ENCODE assay signal across 10 cellular contexts in the genomic region with DNA sequence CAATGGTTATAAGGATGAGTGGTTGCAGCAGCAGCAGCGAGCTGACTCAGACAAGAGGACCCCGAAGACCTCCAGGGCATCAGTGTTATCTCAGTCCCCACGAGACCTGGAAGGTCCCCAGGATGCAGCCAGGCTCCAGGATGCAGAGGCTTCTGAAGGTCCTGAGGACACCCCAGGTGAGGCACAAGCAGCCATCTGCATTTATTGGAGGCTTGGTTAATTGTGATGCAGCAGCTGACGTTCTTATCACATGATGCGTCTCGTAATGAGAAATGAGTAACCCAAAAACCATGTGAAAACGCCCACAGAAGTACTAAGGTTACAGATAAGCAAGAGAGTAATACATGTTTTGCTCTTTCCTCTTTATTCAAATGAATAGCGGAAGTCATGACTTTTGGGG. TPM values are rescaled to one million over a fixed set of nuclear protein-coding genes. Genes with fewer than 3 reads are reported as not detected.
A peak's percentile ranks its signal among the peaks of the same experiment; 100 is the strongest.
DNase-seq lines count a peak whose midpoint lies in the region; ATAC-seq and TF ChIP-seq lines count a peak whose summit lies in the region.
"Had no signal": no experiment of that assay in that cellular context is flagged by ENCODE, and none has a peak within 500 bp of the region (broad histone marks: within the 10 kb centered on the region; RNA-seq: fewer than 3 reads in every experiment).

No MANE protein-coding gene starts in this region.

- no peaks in the 10 kb centered on the region for H3K27me3 ChIP-seq in IMR-90 (ENCODE audit: control insufficient read depth, insufficient read depth, low read length)
- H3K27me3 ChIP-seq: gastroesophageal sphincter had no signal

- TF ChIP-seq RAD21 in IMR-90 (IDR thresholded peaks at IDR 0.05; ENCODE audit: low read length), result no peak

- no peak overlapping the region for H4K91ac ChIP-seq in IMR-90 (ENCODE audit: insufficient read depth, low read depth, low read length)

- H3K18ac ChIP-seq in IMR-90 (ENCODE audit: low read depth, low read length), result no peak overlapping the region

- no peak overlapping the region for H2BK5ac ChIP-seq in IMR-90 (ENCODE audit: low read depth, low read length, poor library complexity, severe bottlenecking)

- H3K9me3 ChIP-seq in IMR-90 (ENCODE audit: control insufficient read depth, insufficient read depth, low read length), result no peaks in the 10 kb centered on the region

- intact Hi-C loops in IMR-90 (cut with micrococcal nuclease), result no loop called here

- peak overlapping the region; percentile 62; the same call in 1 of the 2 replicates for H3K14ac ChIP-seq in IMR-90 (replicated peaks; ENCODE audit: low read depth, low read length)

- H4K8ac ChIP-seq in IMR-90 (ENCODE audit: low read depth in 2 of 2, low read length in 2 of 2), result peak overlapping the region in 1 of 2 experiments; percentile 31; a peak in 1 of 4 replicates

- H3K9me1 ChIP-seq in IMR-90 (ENCODE audit: insufficient read depth, low read length), result peaks cover 3% of the 10 kb centered on the region; the same call in 1 of the 2 replicates

- peak; percentile 41 for DNase-seq in stimulated activated CD4-positive, alpha-beta T cell treated with anti-CD3 and anti-CD28 coated beads, Interleukin-4, amount 100 ng/mL, for 24 hours
- no peak for DNase-seq in stimulated activated CD4-positive, alpha-beta T cell treated with anti-CD3 and anti-CD28 coated beads, Interleukin-2, amount 100 ng/mL, for 24 hours
- DNase-seq in IMR-90 (peak; percentile 82), cardiac fibroblast (ENCODE audit: low read depth in 2 of 2) (peak; percentile 71 to 73), HuH-7 (ENCODE audit: low spot score) (no peak)
- no peak for DNase-seq in stimulated activated CD4-positive, alpha-beta T cell treated with anti-CD3 and anti-CD28 coated beads, Interleukin-15, amount 100 ng/mL, for 24 hours
- DNase-seq: H9 had no signal

- no TSS peak for BruUV-seq in IMR-90 (replicated peaks; lab: Mats Ljungman, UMichigan)

- POLR2A ChIA-PET in IMR-90 (lab: Charles Lee; ENCODE audit: unreplicated experiment), result no interaction called here

- H3K4me3 ChIP-seq in IMR-90 (ENCODE audit: insufficient read depth, low read depth, low read length), result no peak overlapping the region
- H3K4me3 ChIP-seq in cardiac fibroblast (replicated peaks in 1 of 2; ENCODE audit: low read depth in 2 of 2, low read length in 2 of 2), result no peak overlapping the region
- H3K4me3 ChIP-seq: gastroesophageal sphincter had no signal

- CTCF ChIA-PET in IMR-90 (lab: Yijun Ruan, JAX), result no interaction called here

- H3K4me1 ChIP-seq in IMR-90 (ENCODE audit: control insufficient read depth, insufficient read depth, low read length), result peaks cover 2% of the 10 kb centered on the region
- H3K4me1 ChIP-seq: gastroesophageal sphincter had no signal

- in situ Hi-C loops in IMR-90 (cut with MboI; ENCODE audit: low sequenced_read_pairs), result no loop called here

- H3K36me3 ChIP-seq in IMR-90 (ENCODE audit: control insufficient read depth, insufficient read depth, low read length), result no peaks in the 10 kb centered on the region
- H3K36me3 ChIP-seq: gastroesophageal sphincter had no signal

- ATAC-seq in IMR-90 (ENCODE audit: low read depth), result no peak
- ATAC-seq in HG02610 (IDR thresholded peaks at IDR 0.05; ENCODE audit: unreplicated experiment), result no peak
- ATAC-seq in GM18870 (IDR thresholded peaks at IDR 0.05; ENCODE audit: unreplicated experiment), result no peak
- ATAC-seq: gastroesophageal sphincter had no signal

- WGBS in IMR-90 (ENCODE audit: extremely low coverage in 2 of 2, insufficient read length in 1 of 2), 2 experiments, result no CpG with 5 or more reads among the region's 8 CpGs

- H3K9ac ChIP-seq in IMR-90 (ENCODE audit: low read depth, low read length), result no peak overlapping the region

- no peak overlapping the region for H2AK9ac ChIP-seq in IMR-90 (replicated peaks; ENCODE audit: low read depth, low read length, poor library complexity)

- TF ChIP-seq POLR2A in IMR-90 (IDR thresholded peaks at IDR 0.05; ENCODE audit: low read depth, low read length), result no peak

- no peak overlapping the region for H3K27ac ChIP-seq in IMR-90 (ENCODE audit: insufficient read depth, low read length)
- H3K27ac ChIP-seq: gastroesophageal sphincter had no signal

- no peak overlapping the region for H4K5ac ChIP-seq in IMR-90 (ENCODE audit: low read depth, low read length)

- H3K56ac ChIP-seq in IMR-90 (ENCODE audit: extremely low read depth, insufficient read depth, low read length), result no peak overlapping the region

- no peak overlapping the region for H3K4me2 ChIP-seq in IMR-90 (ENCODE audit: low read depth, low read length)

- H3K79me1 ChIP-seq in IMR-90 (ENCODE audit: low read depth in 1 of 2, low read length in 2 of 2), result no peaks in the 10 kb centered on the region

- peak overlapping the region; percentile 53; the same call in 1 of the 3 replicates for H2BK15ac ChIP-seq in IMR-90 (ENCODE audit: low read depth, low read length)

- peak overlapping the region; percentile 67 for H2AFZ ChIP-seq in IMR-90 (replicated peaks; ENCODE audit: low read length, poor library complexity)

- no peak overlapping the region for H2AK5ac ChIP-seq in IMR-90 (ENCODE audit: low read depth, low read length)

- peak overlapping the region; percentile 69 for H2BK20ac ChIP-seq in IMR-90 (ENCODE audit: low read depth, low read length)

- dilution Hi-C loops in IMR-90 (cut with HindIII; ENCODE audit: low sequenced_read_pairs, unreplicated experiment), result no loop called here

- H3K4ac ChIP-seq in IMR-90 (ENCODE audit: low read depth, low read length), result no peak overlapping the region

- H3K23ac ChIP-seq in IMR-90 (ENCODE audit: low read depth, low read length), result no peak overlapping the region

- TF ChIP-seq CTCF in IMR-90 (conservative IDR thresholded peaks at IDR 0.05; ENCODE audit: low read depth, low read length), result no peak
- TF ChIP-seq CTCF in cardiac fibroblast (IDR thresholded peaks at IDR 0.05; ENCODE audit: low read depth, low read length), result no peak

- H4K20me1 ChIP-seq in IMR-90 (ENCODE audit: insufficient read depth, low read length), result no peaks in the 10 kb centered on the region

- H2BK120ac ChIP-seq in IMR-90 (ENCODE audit: low read depth, low read length), result no peak overlapping the region

TF ChIP-seq in IMR-90, 13 proteins besides CTCF, POLR2A, EP300 and RAD21:
- TF ChIP-seq CHD1 (IDR thresholded peaks at IDR 0.05; ENCODE audit: low read depth, low read length), result no peak
- TF ChIP-seq, protein P1, sequence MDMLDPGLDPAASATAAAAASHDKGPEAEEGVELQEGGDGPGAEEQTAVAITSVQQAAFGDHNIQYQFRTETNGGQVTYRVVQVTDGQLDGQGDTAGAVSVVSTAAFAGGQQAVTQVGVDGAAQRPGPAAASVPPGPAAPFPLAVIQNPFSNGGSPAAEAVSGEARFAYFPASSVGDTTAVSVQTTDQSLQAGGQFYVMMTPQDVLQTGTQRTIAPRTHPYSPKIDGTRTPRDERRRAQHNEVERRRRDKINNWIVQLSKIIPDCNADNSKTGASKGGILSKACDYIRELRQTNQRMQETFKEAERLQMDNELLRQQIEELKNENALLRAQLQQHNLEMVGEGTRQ (IDR thresholded peaks at IDR 0.05; ENCODE audit: low read depth, low read length), result peak; percentile 86

RNA-seq across cellular contexts. Expression of a gene that starts 17.4 kb away (rescaled TPM):
- total RNA-seq in IMR-90 (2012; rRNA removed), result not detected in 2 replicates
- polyA plus RNA-seq in IMR-90 (2012; rRNA removed), result not detected in 2 replicates
- polyA plus RNA-seq in IMR-90 (2012; cell fraction: cytosol; rRNA removed), result not detected in 2 replicates
- not detected in 2 replicates for polyA plus RNA-seq in IMR-90 (2012; cell fraction: nucleus; rRNA removed; ENCODE audit: low replicate concordance)
- total RNA-seq: gastroesophageal sphincter, H9 had no signal

RNA-seq across cellular contexts. Expression of a gene that starts 23.8 kb away (rescaled TPM):
- not detected in 2 replicates for total RNA-seq in IMR-90 (2012; rRNA removed)
- polyA plus RNA-seq in IMR-90 (2012; rRNA removed), result not detected in 2 replicates
- polyA plus RNA-seq in IMR-90 (2012; cell fraction: cytosol; rRNA removed), result not detected in 2 replicates
- polyA plus RNA-seq in IMR-90 (2012; cell fraction: nucleus; rRNA removed; ENCODE audit: low replicate concordance), result not detected in 2 replicates
- total RNA-seq: gastroesophageal sphincter, H9 had no signal

RNA-seq across cellular contexts. Expression of a gene that starts 36.3 kb away (rescaled TPM):
- total RNA-seq in IMR-90 (2012; rRNA removed), result 3.9 and 4.2 TPM in 2 replicates
- polyA plus RNA-seq in IMR-90 (2012; rRNA removed), result 14.5 and 17.0 TPM in 2 replicates
- 13.7 and 14.6 TPM in 2 replicates for polyA plus RNA-seq in IMR-90 (2012; cell fraction: cytosol; rRNA removed)
- polyA plus RNA-seq in IMR-90 (2012; cell fraction: nucleus; rRNA removed; ENCODE audit: low replicate concordance), result 47.9 and 58.8 TPM in 2 replicates

Comparison
In these comparisons a context has a peak if more than half of its experiments do, and no peak if none do; other contexts are left out.
1. DNase-seq: peak in stimulated activated CD4-positive, alpha-beta T cell treated with anti-CD3 and anti-CD28 coated beads, Interleukin-4, amount 100 ng/mL, for 24 hours (single experiment), IMR-90 (single experiment) and cardiac fibroblast (2 of 2); none in stimulated activated CD4-positive, alpha-beta T cell treated with anti-CD3 and anti-CD28 coated beads, Interleukin-2, amount 100 ng/mL, for 24 hours (0 of 2), stimulated activated CD4-positive, alpha-beta T cell treated with anti-CD3 and anti-CD28 coated beads, Interleukin-15, amount 100 ng/mL, for 24 hours (single experiment) and HuH-7 (single experiment).